In the genomic region with DNA sequence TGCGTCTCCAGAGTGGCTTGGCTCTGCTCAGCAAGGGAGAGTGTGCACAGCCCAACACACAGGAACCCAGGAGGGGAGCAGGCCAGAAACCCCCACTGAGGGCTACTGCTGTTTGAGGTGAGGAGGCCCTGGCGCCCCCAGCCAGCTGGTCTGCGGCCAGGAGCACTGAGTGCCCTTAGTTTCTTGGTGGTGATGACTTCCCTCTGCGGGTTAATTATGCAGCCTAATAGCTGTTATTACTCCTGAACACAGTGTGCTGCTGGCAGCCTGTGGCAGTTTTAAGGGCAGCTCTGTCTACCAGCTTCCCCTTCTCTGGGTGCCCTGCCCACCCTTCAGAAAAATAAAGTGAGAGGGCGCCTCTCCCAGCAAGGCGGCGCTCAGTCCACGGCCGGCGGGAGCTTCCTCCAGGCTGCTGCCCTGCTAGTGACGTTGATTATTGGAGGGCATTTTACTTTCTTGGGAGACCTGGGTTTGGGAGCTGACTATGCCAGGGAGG, we compare ENCODE assay signal across 15 cellular contexts. TPM values are rescaled to one million over a fixed set of nuclear protein-coding genes. Genes with fewer than 3 reads are reported as not detected.
A peak's percentile ranks its signal among the peaks of the same experiment; 100 is the strongest.
DNase-seq lines count a peak whose midpoint lies in the region; ATAC-seq, FAIRE-seq and TF ChIP-seq lines count a peak whose summit lies in the region.
"Had no signal": no experiment of that assay in that cellular context is flagged by ENCODE, and none has a peak within 500 bp of the region (broad histone marks: within the 10 kb centered on the region; RNA-seq: fewer than 3 reads in every experiment).

No MANE protein-coding gene starts in this region.

- H3K9ac ChIP-seq in liver (ENCODE audit: low read depth in 1 of 2, low read length in 2 of 2), result no peak overlapping the region
- no peak overlapping the region for H3K9ac ChIP-seq in HepG2 (ENCODE audit: insufficient read depth, low read depth, low read length)

- no peaks in the 10 kb centered on the region for H3K79me2 ChIP-seq in HepG2 (ENCODE audit: insufficient read depth, low read length)

- H3K27ac ChIP-seq in liver (ENCODE audit: low read depth in 1 of 2, low read length in 2 of 2) (no peak overlapping the region), HepG2 (ENCODE audit: extremely low read length, insufficient read depth, low read length) (no peak overlapping the region)
- H3K27ac ChIP-seq in CD4-positive, alpha-beta T cell (ENCODE audit: low read depth, low read length), result no peak overlapping the region
- H3K27ac ChIP-seq: brain microvascular endothelial cell, epithelial cell of prostate had no signal

- CTCF ChIA-PET in HepG2 (lab: Yijun Ruan, JAX; ENCODE audit: low intra/inter-chr PET ratio, low total read pairs), result no interaction called here
- CTCF ChIA-PET in CD4-positive, alpha-beta T cell (lab: Charles Lee), result no interaction called here

- peak; percentile 15 to 34 for TF ChIP-seq RAD21 in liver (IDR thresholded peaks at IDR 0.05)
- TF ChIP-seq RAD21 in HepG2 (CRISPR knock-in tag; IDR thresholded peaks at IDR 0.05), result no peak

- H3K9me3 Mint-ChIP-seq in dendritic cell treated with granulocyte-macrophage colony-stimulating factor and Interleukin-4, amounts not matched to agents 40 ng/mL and 50 ng/mL, for 4 days, result no peaks in the 10 kb centered on the region
- no peaks in the 10 kb centered on the region for H3K9me3 Mint-ChIP-seq in CD4-positive, alpha-beta T cell
- H3K9me3 Mint-ChIP-seq: WTC11 had no signal

- intact Hi-C loops in HepG2 (cut with micrococcal nuclease; ENCODE audit: unreplicated experiment), result no loop called here
- intact Hi-C loops in dendritic cell treated with granulocyte-macrophage colony-stimulating factor and Interleukin-4, amounts not matched to agents 40 ng/mL and 50 ng/mL, for 4 days (cut with micrococcal nuclease), result loop anchor here (5.0 to 10.0 kb wide), 2 partner anchors 161 to 298 kb away; no protein-coding TSS in a partner anchor
- intact Hi-C loops in mucosa of descending colon (cut with DNase I, micrococcal nuclease), result no loop called here
- intact Hi-C loops in CD4-positive, alpha-beta T cell (cut with DNase I, micrococcal nuclease), result no loop called here

- H3K27me3 ChIP-seq in liver (ENCODE audit: control insufficient read depth in 4 of 4, insufficient read depth in 4 of 4, low read length in 3 of 4) (no peaks in the 10 kb centered on the region), HepG2 (ENCODE audit: control insufficient read depth in 1 of 2, insufficient read depth in 2 of 2, low read length in 2 of 2) (peaks cover 2 to 42% of the 10 kb centered on the region in 2 experiments; a peak in 3 of 5 replicates)
- H3K27me3 ChIP-seq in CD4-positive, alpha-beta T cell (ENCODE audit: control insufficient read depth, insufficient read depth, low read length), result no peaks in the 10 kb centered on the region
- H3K27me3 ChIP-seq: brain microvascular endothelial cell had no signal

- H3K4me1 Mint-ChIP-seq in dendritic cell treated with granulocyte-macrophage colony-stimulating factor and Interleukin-4, amounts not matched to agents 40 ng/mL and 50 ng/mL, for 4 days (ENCODE audit: low read depth), result peaks cover 44% of the 10 kb centered on the region
- no peaks in the 10 kb centered on the region for H3K4me1 Mint-ChIP-seq in CD4-positive, alpha-beta T cell (ENCODE audit: low read depth)

- no peak overlapping the region for H3K4me2 ChIP-seq in HepG2 (ENCODE audit: low read depth, low read length)

- TF ChIP-seq CTCF in liver (IDR thresholded peaks at IDR 0.05; ENCODE audit: low read depth, low read length, missing input control), result no peak
- no peak for TF ChIP-seq CTCF in HepG2 (CRISPR knock-in tag; IDR thresholded peaks at IDR 0.05)
- no peak for TF ChIP-seq CTCF in mucosa of descending colon (IDR thresholded peaks at IDR 0.05)
- no peak for TF ChIP-seq CTCF in CD4-positive, alpha-beta T cell (IDR thresholded peaks at IDR 0.05)
- no peak for TF ChIP-seq CTCF in foreskin fibroblast (IDR thresholded peaks at IDR 0.05; ENCODE audit: low read depth, low read length)

- 89% methylated on average over 11 of the region's 11 CpGs for WGBS in liver
- no CpG with 5 or more reads among the region's 11 CpGs for WGBS in HepG2 (ENCODE audit: low lambda C conversion rate)

- in situ Hi-C loops in HepG2 (cut with HindIII; ENCODE audit: extremely low pct_ligation_motif_present, low pct_unique_long_range_greater_than_20kb), result no loop called here

- H2AFZ ChIP-seq in HepG2 (ENCODE audit: low read length), result no peak overlapping the region

- TF ChIP-seq EP300 in HepG2 (IDR thresholded peaks at IDR 0.05; ENCODE audit: low read depth in 2 of 2, low read length in 2 of 2), result no peak
- TF ChIP-seq EP300 in HepG2 (CRISPR knock-in tag; IDR thresholded peaks at IDR 0.05; ENCODE audit: borderline replicate concordance), result no peak

- H3K27me3 Mint-ChIP-seq in dendritic cell treated with granulocyte-macrophage colony-stimulating factor and Interleukin-4, amounts not matched to agents 40 ng/mL and 50 ng/mL, for 4 days, result peaks cover 42% of the 10 kb centered on the region
- no peaks in the 10 kb centered on the region for H3K27me3 Mint-ChIP-seq in CD4-positive, alpha-beta T cell

- H4K20me1 ChIP-seq in HepG2 (ENCODE audit: insufficient read depth, low read length), result no peaks in the 10 kb centered on the region

- H3K4me3 ChIP-seq in liver (ENCODE audit: low read depth in 1 of 3, low read length in 3 of 3) (no peak overlapping the region), HepG2 (replicated peaks in 1 of 3; ENCODE audit: insufficient read depth in 1 of 3, low read depth in 2 of 3, low read length in 3 of 3) (no peak overlapping the region), mucosa of descending colon (no peak overlapping the region), foreskin fibroblast (ENCODE audit: low read depth in 1 of 2, low read length in 2 of 2) (no peak overlapping the region)

- no peak for TF ChIP-seq POLR2A in HepG2 (IDR thresholded peaks at IDR 0.05; ENCODE audit: insufficient read depth in 1 of 2, low read depth in 2 of 2, low read length in 2 of 2)

- H3K36me3 ChIP-seq in liver (ENCODE audit: control insufficient read depth in 4 of 4, insufficient read depth in 3 of 4, low read depth in 1 of 4, low read length in 3 of 4) (no peaks in the 10 kb centered on the region), HepG2 (replicated peaks in 1 of 2; ENCODE audit: control insufficient read depth in 1 of 2, insufficient read depth in 2 of 2, low read length in 2 of 2) (no peaks in the 10 kb centered on the region), mucosa of descending colon (ENCODE audit: low read depth) (no peaks in the 10 kb centered on the region)
- H3K36me3 ChIP-seq: brain microvascular endothelial cell had no signal

- H3K9me3 ChIP-seq in liver (ENCODE audit: control insufficient read depth in 4 of 4, low read length in 3 of 4) (no peaks in the 10 kb centered on the region), HepG2 (ENCODE audit: low read length) (no peaks in the 10 kb centered on the region), mucosa of descending colon (no peaks in the 10 kb centered on the region)
- H3K9me3 ChIP-seq in CD4-positive, alpha-beta T cell (ENCODE audit: control insufficient read depth, low read length), result no peaks in the 10 kb centered on the region

- POLR2A ChIA-PET in HepG2 (lab: Yijun Ruan, JAX), result no interaction called here
- POLR2A ChIA-PET in CD4-positive, alpha-beta T cell (lab: Charles Lee), result no interaction called here

- DNase-seq in HepG2 (ENCODE audit: low spot score) (no peak), mucosa of descending colon (no peak), A172 (ENCODE audit: low spot score) (no peak), foreskin fibroblast (no peak)
- DNase-seq in activated T-cell treated with anti-CD3 and anti-CD28 coated beads, Interleukin-2, amount 50 U/mL, for 1 hour, result no peak
- DNase-seq in CD4-positive, alpha-beta T cell, result no peak
- DNase-seq: activated T-cell treated with anti-CD3 and anti-CD28 coated beads for 4 hours; brain microvascular endothelial cell; stimulated activated CD4-positive, alpha-beta T cell treated with anti-CD3 and anti-CD28 coated beads, Interleukin-4, amount 100 ng/mL, for 1 hour had no signal

- no peak overlapping the region for H3K4me3 Mint-ChIP-seq in dendritic cell treated with granulocyte-macrophage colony-stimulating factor and Interleukin-4, amounts not matched to agents 40 ng/mL and 50 ng/mL, for 4 days
- no peak overlapping the region for H3K4me3 Mint-ChIP-seq in CD4-positive, alpha-beta T cell
- H3K4me3 Mint-ChIP-seq: WTC11 had no signal

- H3K4me1 ChIP-seq in liver (ENCODE audit: control insufficient read depth in 4 of 4, insufficient read depth in 4 of 4, low read length in 3 of 4) (peaks cover 11 to 19% (median 14%) of the 10 kb centered on the region in 4 donors), HepG2 (ENCODE audit: insufficient read depth, low read length) (peaks cover 22% of the 10 kb centered on the region), mucosa of descending colon (ENCODE audit: low read depth) (no peaks in the 10 kb centered on the region)

- no peak for FAIRE-seq in HepG2 (lab: Jason Lieb, UNC)
- FAIRE-seq: G401.6, islet of Langerhans had no signal

- no TSS peak for BruUV-seq in HepG2 (replicated peaks; lab: Mats Ljungman, UMichigan)

- H3K27ac Mint-ChIP-seq in dendritic cell treated with granulocyte-macrophage colony-stimulating factor and Interleukin-4, amounts not matched to agents 40 ng/mL and 50 ng/mL, for 4 days, result peak overlapping the region; percentile 81
- H3K27ac Mint-ChIP-seq in CD4-positive, alpha-beta T cell, result no peak overlapping the region
- H3K27ac Mint-ChIP-seq: WTC11 had no signal

- no peaks in the 10 kb centered on the region for H3K36me3 Mint-ChIP-seq in dendritic cell treated with granulocyte-macrophage colony-stimulating factor and Interleukin-4, amounts not matched to agents 40 ng/mL and 50 ng/mL, for 4 days (ENCODE audit: low read depth)
- no peaks in the 10 kb centered on the region for H3K36me3 Mint-ChIP-seq in CD4-positive, alpha-beta T cell (ENCODE audit: low read depth)
- H3K36me3 Mint-ChIP-seq: WTC11 had no signal

- no peak for ATAC-seq in HepG2
- peak; percentile 23 for ATAC-seq in mucosa of descending colon
- no peak for ATAC-seq in CD4-positive, alpha-beta T cell (ENCODE audit: poor library complexity)
- ATAC-seq: WTC11 had no signal

RNA-seq across cellular contexts. Expression of a gene that starts 19.2 kb away (rescaled TPM):
- 10 to 100 TPM in 1 of 2 donors, 1 to 10 TPM in 1; 5.5 to 20.7 TPM for total RNA-seq in liver
- 100 to 1,000 TPM in 1 of 2 donors, 10 to 100 TPM in 1; 66.0 to 106 TPM for polyA plus RNA-seq in liver
- total RNA-seq in HepG2 (2016; rRNA removed; fragmentation: Illumina TruSeq; extraction: Trizol), result not detected in 2 replicates
- not detected in 2 replicates for total RNA-seq in HepG2 (2016; cell fraction: cytosol; rRNA removed; fragmentation: Illumina TruSeq; extraction: Trizol; ENCODE audit: low read depth)
- total RNA-seq in HepG2 (2016; cell fraction: insoluble cytoplasmic fraction; rRNA removed; fragmentation: Illumina TruSeq; extraction: Trizol), result not detected in 2 replicates
- total RNA-seq in HepG2 (2016; cell fraction: membrane; rRNA removed; fragmentation: Illumina TruSeq; extraction: Trizol), result not detected in 2 replicates
- total RNA-seq in HepG2 (2016; cell fraction: nucleus; rRNA removed; fragmentation: Illumina TruSeq; extraction: Trizol), result not detected in 2 replicates
- not detected in 2 replicates for polyA plus RNA-seq in HepG2 (2011; rRNA removed)
- polyA plus RNA-seq in HepG2 (2011; cell fraction: cytosol; rRNA removed), result not detected in 2 replicates
- polyA plus RNA-seq in HepG2 (2011; cell fraction: nucleus; rRNA removed), result not detected in 2 replicates
- not detected in 2 replicates for polyA plus RNA-seq in HepG2 (2012)
- polyA plus RNA-seq in HepG2 (2016; cell fraction: cytosol; fragmentation: Illumina TruSeq; extraction: Trizol; ENCODE audit: low read depth), result not detected in 2 replicates
- not detected in 2 replicates for polyA plus RNA-seq in HepG2 (2016; cell fraction: insoluble cytoplasmic fraction; fragmentation: Illumina TruSeq; extraction: Trizol; ENCODE audit: low read depth)
- not detected in 2 replicates for polyA plus RNA-seq in HepG2 (2016; cell fraction: membrane; fragmentation: Illumina TruSeq; extraction: Trizol; ENCODE audit: low read depth)
- polyA plus RNA-seq in HepG2 (2016; cell fraction: nucleus; fragmentation: Illumina TruSeq; extraction: Trizol; ENCODE audit: insufficient read depth, low read depth), result not detected in 2 replicates
- polyA minus RNA-seq in HepG2 (2011; rRNA and poly(A)+ RNA removed; ENCODE audit: low replicate concordance), result not detected in 2 replicates
- not detected in 2 replicates for polyA minus RNA-seq in HepG2 (2011; cell fraction: cytosol; rRNA and poly(A)+ RNA removed)
- polyA minus RNA-seq in HepG2 (2011; cell fraction: nucleus; rRNA and poly(A)+ RNA removed), result not detected in 2 replicates
- total RNA-seq in mucosa of descending colon, result 10 to 100 TPM in 1 of 3 donors, 1 to 10 TPM in 2; 5.4 to 18.4 (median 6.6) TPM
- 10 to 100 TPM; 15.6 to 16.1 TPM for total RNA-seq in CD4-positive, alpha-beta T cell
- total RNA-seq in A172 (2014; rRNA removed; shearing (Covaris generic)), result 6.0 and 10.2 TPM in 2 replicates
